15 cellular contexts compared by ENCODE assay signal in the genomic region with DNA sequence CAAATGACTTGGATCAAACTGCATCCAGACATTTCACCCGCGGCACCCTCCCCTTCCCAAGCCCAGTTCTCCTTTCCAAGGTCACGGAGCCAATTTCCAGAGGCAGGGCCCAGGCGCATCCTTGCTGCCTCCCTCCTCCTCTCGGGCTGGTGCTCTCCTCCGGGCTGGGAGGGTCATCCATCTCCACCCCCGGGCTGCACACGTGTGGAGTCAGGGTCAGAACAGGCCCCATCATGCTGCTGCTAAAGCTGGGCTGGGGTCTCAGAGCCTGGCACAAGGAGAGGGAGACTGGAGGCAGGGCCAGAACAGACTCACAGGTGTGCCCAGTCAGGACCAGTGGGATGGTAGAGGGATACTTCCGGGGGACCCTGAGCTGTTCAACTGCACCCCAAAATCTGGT. TPM values are rescaled to one million over a fixed set of nuclear protein-coding genes. Genes with fewer than 3 reads are reported as not detected.
"Had no signal": no experiment of that assay in that cellular context is flagged by ENCODE, and none has a peak within 500 bp of the region (broad histone marks: within the 10 kb centered on the region; RNA-seq: fewer than 3 reads in every experiment).

No MANE protein-coding gene starts in this region.

- H3K27me3 Mint-ChIP-seq: activated CD4-positive, alpha-beta memory T cell treated with anti-CD3 and anti-CD28 coated beads for 36 hours; stimulated activated naive B cell treated with anti-CD40 and anti-IgM and Interleukin-4, amounts not matched to agents 10 μg/mL and 1 μg/mL and 100 μg/mL, for 72 hours; type B pancreatic cell had no signal

- H3K4me2 ChIP-seq: smooth muscle cell had no signal

- H3K27me3 ChIP-seq: cardiac muscle cell, gastroesophageal sphincter, heart left ventricle, sigmoid colon had no signal

- H3K27ac ChIP-seq: cardiac muscle cell, epithelial cell of prostate, gastroesophageal sphincter, heart left ventricle, sigmoid colon, thoracic aorta had no signal

- H3K36me3 ChIP-seq: cardiac muscle cell, heart left ventricle, thoracic aorta had no signal

- H3K9me3 Mint-ChIP-seq: activated CD4-positive, alpha-beta memory T cell treated with anti-CD3 and anti-CD28 coated beads for 36 hours; activated naive CD4-positive, alpha-beta T cell treated with anti-CD3 and anti-CD28 coated beads, Interleukin-2, amount 10 ng/mL, durations not matched to agents 7 days and 5 days; activated T-cell treated with anti-CD3 and anti-CD28 coated beads, Interleukin-2, amount 50 U/mL, for 72 hours; nephron progenitor cell; stimulated activated naive B cell treated with anti-CD40 and anti-IgM and Interleukin-4, amounts not matched to agents 10 μg/mL and 1 μg/mL and 100 μg/mL, for 72 hours; type B pancreatic cell had no signal

- H3K4me1 Mint-ChIP-seq: activated naive CD4-positive, alpha-beta T cell treated with anti-CD3 and anti-CD28 coated beads, Interleukin-2, amount 10 ng/mL, durations not matched to agents 7 days and 5 days had no signal

- H3K4me3 Mint-ChIP-seq: activated CD4-positive, alpha-beta memory T cell treated with anti-CD3 and anti-CD28 coated beads for 36 hours; activated naive CD4-positive, alpha-beta T cell treated with anti-CD3 and anti-CD28 coated beads, Interleukin-2, amount 10 ng/mL, durations not matched to agents 7 days and 5 days; activated T-cell treated with anti-CD3 and anti-CD28 coated beads, Interleukin-2, amount 50 U/mL, for 72 hours; nephron progenitor cell; stimulated activated naive B cell treated with anti-CD40 and anti-IgM and Interleukin-4, amounts not matched to agents 10 μg/mL and 1 μg/mL and 100 μg/mL, for 72 hours; T-helper 17 cell; type B pancreatic cell had no signal

- H3K36me3 Mint-ChIP-seq: activated CD4-positive, alpha-beta memory T cell treated with anti-CD3 and anti-CD28 coated beads for 36 hours; activated naive CD4-positive, alpha-beta T cell treated with anti-CD3 and anti-CD28 coated beads, Interleukin-2, amount 10 ng/mL, durations not matched to agents 7 days and 5 days; type B pancreatic cell had no signal

- H3K9me3 ChIP-seq: gastroesophageal sphincter, heart left ventricle, mucosa of descending colon, sigmoid colon, thoracic aorta had no signal

- H3K4me3 ChIP-seq: cardiac muscle cell, gastroesophageal sphincter, heart left ventricle, mucosa of descending colon, sigmoid colon, smooth muscle cell, thoracic aorta had no signal

- H3K27ac Mint-ChIP-seq: activated CD4-positive, alpha-beta memory T cell treated with anti-CD3 and anti-CD28 coated beads for 36 hours; activated naive CD4-positive, alpha-beta T cell treated with anti-CD3 and anti-CD28 coated beads, Interleukin-2, amount 10 ng/mL, durations not matched to agents 7 days and 5 days; activated T-cell treated with anti-CD3 and anti-CD28 coated beads, Interleukin-2, amount 50 U/mL, for 72 hours; nephron progenitor cell; stimulated activated naive B cell treated with anti-CD40 and anti-IgM and Interleukin-4, amounts not matched to agents 10 μg/mL and 1 μg/mL and 100 μg/mL, for 72 hours; T-helper 17 cell had no signal

RNA-seq across cellular contexts. Expression of a gene that starts 14.0 kb away (rescaled TPM):
- total RNA-seq: heart left ventricle, smooth muscle cell had no signal
